In the genomic region with DNA sequence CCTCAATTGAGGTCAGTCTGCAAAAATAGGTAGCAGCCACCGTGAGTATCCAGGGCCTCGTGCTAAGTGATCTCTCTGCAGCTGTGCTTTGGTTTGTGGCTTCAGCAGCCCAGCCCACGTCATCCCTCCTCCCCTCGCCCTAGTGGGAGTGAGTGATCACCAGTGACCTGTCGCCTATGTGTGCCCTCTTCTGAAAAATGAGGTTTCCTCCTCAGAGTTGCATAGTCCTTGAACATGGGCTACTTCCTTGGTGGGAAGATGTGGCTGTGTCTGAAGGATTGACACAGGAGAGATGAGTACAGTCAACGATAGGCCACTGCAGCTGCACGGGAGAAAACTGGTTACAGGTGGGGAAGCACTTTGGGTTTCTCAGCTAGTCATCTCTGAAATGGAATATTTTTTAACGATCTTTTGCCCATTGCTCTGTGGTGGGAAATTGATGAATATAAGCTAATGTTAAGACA, we compare ENCODE assay signal across 8 cellular contexts.
A peak's percentile ranks its signal among the peaks of the same experiment; 100 is the strongest.
DNase-seq lines count a peak whose midpoint lies in the region; ATAC-seq and TF ChIP-seq lines count a peak whose summit lies in the region.

No MANE protein-coding gene starts in this region.

- no peak overlapping the region for H3K27ac Mint-ChIP-seq in mesothelial cell of epicardium

- DNase-seq in activated CD4-positive, alpha-beta T cell treated with anti-CD3 and anti-CD28 coated beads for 24 hours (ENCODE audit: low read depth in 2 of 2) = peak; percentile 39 to 58
- peak; percentile 13 for DNase-seq in kidney glomerular epithelial cell (lab: John Stamatoyannopoulos, UW)
- DNase-seq in iPS-NIHi11 (ENCODE audit: low spot score) = no peak
- no peak for DNase-seq in mesothelial cell of epicardium (ENCODE audit: low spot score in 2 of 2, unreplicated experiment in 2 of 2)
- no peak for DNase-seq in SHP77 (lab: John Stamatoyannopoulos, UW)
- DNase-seq in epidermal melanocyte (ENCODE audit: insufficient read length, low spot score) = no peak

- no peaks in the 10 kb centered on the region for H3K27me3 Mint-ChIP-seq in mesothelial cell of epicardium (ENCODE audit: low read depth)

- ATAC-seq in GM18907 (IDR thresholded peaks at IDR 0.05; ENCODE audit: unreplicated experiment) (peak; percentile 59), HG03135 (IDR thresholded peaks at IDR 0.05; ENCODE audit: unreplicated experiment) (peak; percentile 54)

- H3K4me1 Mint-ChIP-seq in mesothelial cell of epicardium = peaks cover 39% of the 10 kb centered on the region

- no peaks in the 10 kb centered on the region for H3K9me3 Mint-ChIP-seq in mesothelial cell of epicardium

- H3K4me3 Mint-ChIP-seq in mesothelial cell of epicardium = no peak overlapping the region

- no peaks in the 10 kb centered on the region for H3K36me3 Mint-ChIP-seq in mesothelial cell of epicardium

- no peak for TF ChIP-seq CTCF in mesothelial cell of epicardium (IDR thresholded peaks at IDR 0.05; ENCODE audit: unreplicated experiment)

Comparison
In these comparisons a context has a peak if more than half of its experiments do, and no peak if none do; other contexts are left out.
1. DNase-seq: peak in activated CD4-positive, alpha-beta T cell treated with anti-CD3 and anti-CD28 coated beads for 24 hours (2 of 2) and kidney glomerular epithelial cell (single experiment); none in iPS-NIHi11 (single experiment), mesothelial cell of epicardium (0 of 2), SHP77 (0 of 2) and epidermal melanocyte (single experiment).